In the genomic region with DNA sequence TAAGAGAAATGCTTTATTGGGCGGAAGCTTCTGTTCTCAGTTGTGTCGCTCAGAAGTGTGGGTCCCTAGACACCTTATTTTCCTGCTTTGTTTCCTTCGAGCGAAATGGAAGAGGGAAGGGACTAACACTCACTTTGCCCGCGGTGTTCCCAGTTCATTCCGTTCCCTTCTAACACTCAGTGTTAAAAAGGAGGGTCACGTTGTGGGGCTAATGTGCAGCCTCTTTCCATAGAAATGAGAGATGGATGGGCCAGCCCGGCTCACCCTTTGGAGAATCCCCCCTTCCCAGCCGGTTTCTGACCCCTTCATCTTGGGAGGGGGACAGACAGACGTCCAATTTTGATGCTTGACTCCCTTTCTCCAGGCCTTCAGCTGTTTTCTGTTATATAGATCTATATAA, we compare ENCODE assay signal across 11 cellular contexts. TPM values are rescaled to one million over a fixed set of nuclear protein-coding genes. Genes with fewer than 3 reads are reported as not detected.
A peak's percentile ranks its signal among the peaks of the same experiment; 100 is the strongest.
DNase-seq lines count a peak whose midpoint lies in the region; ATAC-seq and TF ChIP-seq lines count a peak whose summit lies in the region.
"Had no signal": no experiment of that assay in that cellular context is flagged by ENCODE, and none has a peak within 500 bp of the region (broad histone marks: within the 10 kb centered on the region; RNA-seq: fewer than 3 reads in every experiment).

No MANE protein-coding gene starts in this region.

- H3K4me1 ChIP-seq in BE2C, result peaks cover 22% of the 10 kb centered on the region

- POLR2A ChIA-PET in HEK293T (lab: Yijun Ruan, JAX), result no interaction called here

- H3K36me3 Mint-ChIP-seq in naive B cell (no peaks in the 10 kb centered on the region), chondrocyte (ENCODE audit: low read depth) (no peaks in the 10 kb centered on the region)

- TF ChIP-seq CTCF in BE2C (IDR thresholded peaks at IDR 0.05; ENCODE audit: low read depth, low read length) (no peak), HL-60 (IDR thresholded peaks at IDR 0.05; ENCODE audit: insufficient read depth, low read length) (no peak), coronary artery (IDR thresholded peaks at IDR 0.05) (no peak), chondrocyte (IDR thresholded peaks at IDR 0.05) (no peak)

- H3K27me3 ChIP-seq in BE2C (peaks cover 21% of the 10 kb centered on the region), HL-60 (ENCODE audit: insufficient read depth, poor library complexity, severe bottlenecking) (no peaks in the 10 kb centered on the region)

- no peaks in the 10 kb centered on the region; the same call in 1 of the 2 replicates for H3K36me3 ChIP-seq in BE2C

- H3K4me3 ChIP-seq in BE2C (ENCODE audit: low read depth, low read length), result peak overlapping the region; percentile 80
- H3K4me3 ChIP-seq in HL-60 (replicated peaks; ENCODE audit: insufficient read depth, low read length), result peak overlapping the region; percentile 81
- peak overlapping the region; percentile 92 for H3K4me3 ChIP-seq in coronary artery

- H3K9me3 ChIP-seq in BE2C, result no peaks in the 10 kb centered on the region

- DNase-seq in BE2C (no peak), HL-60 (ENCODE audit: low read depth in 1 of 2, low spot score in 1 of 2) (no peak), coronary artery (ENCODE audit: low spot score) (peak; percentile 36), naive B cell (no peak), HPDE6-E6E7 (ENCODE audit: extremely low spot score) (no peak), chondrocyte (ENCODE audit: low spot score) (no peak), HEK293T (ENCODE audit: extremely low spot score) (no peak)
- DNase-seq: KG1; SIG-M5; stimulated activated CD4-positive, alpha-beta T cell treated with anti-CD3 and anti-CD28 coated beads, Interleukin-2, amount 100 ng/mL, for 24 hours had no signal

- peak overlapping the region in 1 of 6 donors; percentile 32 for H3K27ac Mint-ChIP-seq in naive B cell
- H3K27ac Mint-ChIP-seq in chondrocyte (ENCODE audit: unreplicated experiment), result no peak overlapping the region

- ATAC-seq in naive B cell (ENCODE audit: low read depth in 2 of 2) (no peak), HG03280 (IDR thresholded peaks at IDR 0.05; ENCODE audit: unreplicated experiment) (no peak)

- H3K4me3 Mint-ChIP-seq in naive B cell (peak overlapping the region; percentile 9 to 93 (median 88)), chondrocyte (ENCODE audit: unreplicated experiment) (no peak overlapping the region)

- H3K27me3 Mint-ChIP-seq in naive B cell, result peaks cover 0 to 11% (median 4%) of the 10 kb centered on the region in 3 donors
- H3K27me3 Mint-ChIP-seq in chondrocyte (ENCODE audit: low read depth), result no peaks in the 10 kb centered on the region

- peaks cover 38 to 42% (median 42%) of the 10 kb centered on the region in 3 donors for H3K4me1 Mint-ChIP-seq in naive B cell
- peaks cover 22% of the 10 kb centered on the region for H3K4me1 Mint-ChIP-seq in chondrocyte (ENCODE audit: low read depth)

- H3K27ac ChIP-seq in HL-60 (replicated peaks) (no peak overlapping the region), coronary artery (no peak overlapping the region)

- H3K9me3 Mint-ChIP-seq in naive B cell (no peaks in the 10 kb centered on the region), chondrocyte (ENCODE audit: low read depth) (no peaks in the 10 kb centered on the region)

- CTCF ChIA-PET in HEK293T (lab: Yijun Ruan, JAX), result no interaction called here

TF ChIP-seq in HEK293T, 16 proteins besides CTCF, POLR2A, EP300 and RAD21:
- TF ChIP-seq NFRKB (IDR thresholded peaks at IDR 0.05) (no peak), FOXA1 (IDR thresholded peaks at IDR 0.05) (no peak), ZNF384 (IDR thresholded peaks at IDR 0.05) (no peak), SP1 (IDR thresholded peaks at IDR 0.05) (no peak), LEF1 (IDR thresholded peaks at IDR 0.05; ENCODE audit: borderline replicate concordance) (no peak), BHLHE40 (IDR thresholded peaks at IDR 0.05; ENCODE audit: borderline replicate concordance) (no peak), L3MBTL2 (conservative IDR thresholded peaks at IDR 0.05) (no peak), TARDBP (IDR thresholded peaks at IDR 0.05) (no peak), FOXK2 (IDR thresholded peaks at IDR 0.05) (no peak), SUZ12 (IDR thresholded peaks at IDR 0.05) (no peak), FOXM1 (IDR thresholded peaks at IDR 0.05; ENCODE audit: borderline replicate concordance) (no peak), PKNOX1 (IDR thresholded peaks at IDR 0.05) (no peak), HDGF (IDR thresholded peaks at IDR 0.05; ENCODE audit: borderline replicate concordance) (no peak)

RNA-seq across cellular contexts. Expression of gene ATP11A, which starts 2.3 kb away (rescaled TPM):
- polyA plus RNA-seq in BE2C (2012; ENCODE audit: insufficient read depth, insufficient read length, low read depth), result 18.4 TPM
- polyA plus RNA-seq in naive B cell (ENCODE audit: low read depth in 6 of 6), result 10 to 100 TPM in 5 of 6 donors, 1 to 10 TPM in 1; 7.9 to 23.3 (median 12.9) TPM
- total RNA-seq in chondrocyte, result 13.1 to 22.2 TPM (median 15.4 TPM) in 3 replicates
